20 cellular contexts compared by ENCODE assay signal in the genomic region with DNA sequence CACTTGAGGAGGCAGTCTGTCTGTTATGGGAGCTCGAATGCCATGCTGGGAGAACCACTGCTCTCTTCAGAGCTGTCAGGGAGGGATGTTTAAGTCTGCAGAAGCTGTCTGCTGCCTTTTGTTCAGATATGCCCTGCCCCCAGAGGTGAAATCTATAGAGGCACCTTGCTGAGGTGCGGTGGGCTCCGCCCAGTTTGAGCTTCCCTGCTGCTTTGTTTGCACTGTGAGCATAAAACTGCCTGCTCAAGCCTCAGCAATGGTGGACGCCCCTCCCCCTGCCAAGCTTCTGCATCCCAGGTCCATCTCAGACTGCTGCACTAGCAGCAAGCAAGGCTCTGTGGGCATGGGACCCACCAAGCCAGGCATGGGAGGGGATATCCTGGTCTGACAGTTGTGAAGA.
DNase-seq lines count a peak whose midpoint lies in the region; ATAC-seq, FAIRE-seq and TF ChIP-seq lines count a peak whose summit lies in the region.
"Had no signal": no experiment of that assay in that cellular context is flagged by ENCODE, and none has a peak within 500 bp of the region (broad histone marks: within the 10 kb centered on the region; RNA-seq: fewer than 3 reads in every experiment).

No MANE protein-coding gene starts in this region.

- TF ChIP-seq CTCF in A549 (IDR thresholded peaks at IDR 0.05): no peak
- no peak for TF ChIP-seq CTCF in WTC11 (IDR thresholded peaks at IDR 0.05)
- no peak for TF ChIP-seq CTCF in ascending aorta (IDR thresholded peaks at IDR 0.05)

- intact Hi-C loops in ascending aorta (cut with DNase I): no loop called here

- H3K9me3 Mint-ChIP-seq in WTC11: peaks cover 11% of the 10 kb centered on the region
- H3K9me3 Mint-ChIP-seq in activated naive CD4-positive, alpha-beta T cell treated with anti-CD3 and anti-CD28 coated beads, Interleukin-2, amount 50 U/mL, for 72 hours: peaks cover 11 to 15% of the 10 kb centered on the region in 2 donors

- H3K4me2 ChIP-seq in A549: no peak overlapping the region

- WGBS in A549 (ENCODE audit: missing lambda C conversion rate): 0% methylated on average over 3 of the region's 4 CpGs

- peaks cover 9% of the 10 kb centered on the region; the same call in 1 of the 2 replicates for H3K4me1 Mint-ChIP-seq in WTC11
- H3K4me1 Mint-ChIP-seq: activated naive CD8-positive, alpha-beta T cell treated with anti-CD3 and anti-CD28 coated beads, Interleukin-2, amount 10 ng/mL, durations not matched to agents 7 days and 5 days; neural crest cell had no signal

- no peak overlapping the region for H3K27ac Mint-ChIP-seq in WTC11
- H3K27ac Mint-ChIP-seq in activated naive CD4-positive, alpha-beta T cell treated with anti-CD3 and anti-CD28 coated beads, Interleukin-2, amount 50 U/mL, for 72 hours: no peak overlapping the region
- H3K27ac Mint-ChIP-seq: activated naive CD8-positive, alpha-beta T cell treated with anti-CD3 and anti-CD28 coated beads, Interleukin-2, amount 10 ng/mL, durations not matched to agents 7 days and 5 days had no signal

- H3K36me3 ChIP-seq in ascending aorta: no peaks in the 10 kb centered on the region
- H3K36me3 ChIP-seq: lower lobe of right lung had no signal

- H3K9me3 ChIP-seq in A549 (no peaks in the 10 kb centered on the region), ascending aorta (no peaks in the 10 kb centered on the region)
- H3K9me3 ChIP-seq: lower lobe of right lung had no signal

- POLR2A ChIA-PET in A549 (lab: Yijun Ruan, JAX): no interaction called here
- POLR2A ChIA-PET in WTC11 (lab: Charles Lee): no interaction called here

- H3K4me3 Mint-ChIP-seq in WTC11: no peak overlapping the region
- H3K4me3 Mint-ChIP-seq: activated naive CD8-positive, alpha-beta T cell treated with anti-CD3 and anti-CD28 coated beads, Interleukin-2, amount 10 ng/mL, durations not matched to agents 7 days and 5 days; neural crest cell had no signal

- DNase-seq in A549 (ENCODE audit: low read depth in 1 of 2, low spot score in 1 of 2): no peak
- peak; percentile 62 for DNase-seq in ELF-1 (ENCODE audit: low read depth, low spot score)
- peak; percentile 30 for DNase-seq in NCI-H2227 treated with DMSO at 0.1 percent for 48 hours (lab: John Stamatoyannopoulos, UW)
- DNase-seq in WTC11 (ENCODE audit: low spot score): peak; percentile 25
- DNase-seq in RKO (ENCODE audit: low spot score): no peak
- no peak for DNase-seq in DMS79 (lab: John Stamatoyannopoulos, UW)
- DNase-seq in activated naive CD4-positive, alpha-beta T cell treated with anti-CD3 and anti-CD28 coated beads, Interleukin-2, amount 50 U/mL, for 72 hours (ENCODE audit: low spot score in 2 of 2): no peak
- DNase-seq in ascending aorta (ENCODE audit: low spot score in 2 of 2): no peak
- DNase-seq: activated CD8-positive, alpha-beta memory T cell treated with anti-CD3 and anti-CD28 coated beads, Interleukin-2, amount 50 U/mL, for 48 hours; activated naive CD8-positive, alpha-beta T cell treated with anti-CD3 and anti-CD28 coated beads, Interleukin-2, amount 10 ng/mL, durations not matched to agents 7 days and 5 days; C1 segment of cervical spinal cord; foreskin melanocyte; GDM1; hippocampal formation; lower lobe of right lung; NCI-H1694; substantia nigra had no signal

- 0 out of 2 replicates have a peak, but pooled peaks have one; percentile 17 for TF ChIP-seq POLR2A in A549 (IDR thresholded peaks at IDR 0.05; ENCODE audit: low read length)

- no peak for FAIRE-seq in A549 (lab: Jason Lieb, UNC)
- FAIRE-seq: islet of Langerhans, RCC 7860 had no signal

- TF ChIP-seq EP300 in A549 (IDR thresholded peaks at IDR 0.05): no peak

- H3K27me3 Mint-ChIP-seq in WTC11 (ENCODE audit: low read depth): peaks cover 13% of the 10 kb centered on the region; the same call in 1 of the 2 replicates
- H3K27me3 Mint-ChIP-seq: activated naive CD8-positive, alpha-beta T cell treated with anti-CD3 and anti-CD28 coated beads, Interleukin-2, amount 10 ng/mL, durations not matched to agents 7 days and 5 days had no signal

- CTCF ChIA-PET in A549 (lab: Yijun Ruan, JAX) (interaction anchor here (2.1 kb wide), 1 partner anchor 259 kb away, joined by 6 read pairs; no protein-coding TSS in a partner anchor), WTC11 (lab: Charles Lee) (no interaction called here)

- H3K27ac ChIP-seq in A549: no peak overlapping the region
- H3K27ac ChIP-seq in ascending aorta: no peak overlapping the region
- H3K27ac ChIP-seq: lower lobe of right lung had no signal

- H3K27me3 ChIP-seq in ascending aorta: no peaks in the 10 kb centered on the region

- H3K4me1 ChIP-seq in A549: no peaks in the 10 kb centered on the region
- H3K4me1 ChIP-seq in ascending aorta: no peaks in the 10 kb centered on the region
- H3K4me1 ChIP-seq: lower lobe of right lung had no signal

- ATAC-seq in A549: no peak
- ATAC-seq in WTC11: peak; percentile 51; the same call in 1 of the 2 replicates
- no peak for ATAC-seq in activated naive CD4-positive, alpha-beta T cell treated with anti-CD3 and anti-CD28 coated beads, Interleukin-2, amount 50 U/mL, for 72 hours
- ATAC-seq: lower lobe of right lung had no signal

- no peak overlapping the region for H3K4me3 ChIP-seq in A549
- no peak overlapping the region for H3K4me3 ChIP-seq in ascending aorta
- H3K4me3 ChIP-seq: lower lobe of right lung had no signal

- no peaks in the 10 kb centered on the region for H3K36me3 Mint-ChIP-seq in WTC11
- no peaks in the 10 kb centered on the region for H3K36me3 Mint-ChIP-seq in activated naive CD4-positive, alpha-beta T cell treated with anti-CD3 and anti-CD28 coated beads, Interleukin-2, amount 50 U/mL, for 72 hours
- H3K36me3 Mint-ChIP-seq: activated naive CD8-positive, alpha-beta T cell treated with anti-CD3 and anti-CD28 coated beads, Interleukin-2, amount 10 ng/mL, durations not matched to agents 7 days and 5 days had no signal

- no peak for TF ChIP-seq RAD21 in A549 (conservative IDR thresholded peaks at IDR 0.05 in 1 of 2, IDR thresholded peaks at IDR 0.05 in 1 of 2)

TF ChIP-seq in A549, 52 proteins besides CTCF, POLR2A, EP300 and RAD21:
- TF ChIP-seq MYC (IDR thresholded peaks at IDR 0.05; ENCODE audit: borderline replicate concordance, low read length) (no peak), EHF (CRISPR knock-in tag; IDR thresholded peaks at IDR 0.05) (no peak)

TF ChIP-seq in WTC11, 78 proteins besides CTCF, POLR2A, EP300 and RAD21:
- TF ChIP-seq GRHL2 (CRISPR knock-in tag; IDR thresholded peaks at IDR 0.05; ENCODE audit: insufficient replicate concordance, severe bottlenecking) (no peak), E2F4 (CRISPR knock-in tag; IDR thresholded peaks at IDR 0.05; ENCODE audit: borderline replicate concordance, low read depth) (no peak), SMAD3 (CRISPR knock-in tag; IDR thresholded peaks at IDR 0.05; ENCODE audit: borderline replicate concordance) (no peak), ZNF263 (CRISPR knock-in tag; IDR thresholded peaks at IDR 0.05; ENCODE audit: low read depth) (no peak), EMX1 (CRISPR knock-in tag; IDR thresholded peaks at IDR 0.05) (no peak), JAZF1 (CRISPR knock-in tag; IDR thresholded peaks at IDR 0.05) (no peak), IRF2 (CRISPR knock-in tag; IDR thresholded peaks at IDR 0.05; ENCODE audit: borderline replicate concordance, low read depth) (no peak), ETV6 (CRISPR knock-in tag; IDR thresholded peaks at IDR 0.05) (no peak), E2F1 (CRISPR knock-in tag; IDR thresholded peaks at IDR 0.05) (no peak), FOXJ3 (CRISPR knock-in tag; IDR thresholded peaks at IDR 0.05; ENCODE audit: borderline replicate concordance) (no peak)

Comparison
In these comparisons a context has a peak if more than half of its experiments do, and no peak if none do; other contexts are left out.
1. DNase-seq: peak in ELF-1 (single experiment), NCI-H2227 treated with DMSO at 0.1 percent for 48 hours (single experiment) and WTC11 (single experiment); none in A549 (0 of 2), RKO (single experiment), DMS79 (single experiment), activated naive CD4-positive, alpha-beta T cell treated with anti-CD3 and anti-CD28 coated beads, Interleukin-2, amount 50 U/mL, for 72 hours (0 of 2) and ascending aorta (0 of 2).